ENCODE assay signal across 25 cellular contexts in the genomic region with DNA sequence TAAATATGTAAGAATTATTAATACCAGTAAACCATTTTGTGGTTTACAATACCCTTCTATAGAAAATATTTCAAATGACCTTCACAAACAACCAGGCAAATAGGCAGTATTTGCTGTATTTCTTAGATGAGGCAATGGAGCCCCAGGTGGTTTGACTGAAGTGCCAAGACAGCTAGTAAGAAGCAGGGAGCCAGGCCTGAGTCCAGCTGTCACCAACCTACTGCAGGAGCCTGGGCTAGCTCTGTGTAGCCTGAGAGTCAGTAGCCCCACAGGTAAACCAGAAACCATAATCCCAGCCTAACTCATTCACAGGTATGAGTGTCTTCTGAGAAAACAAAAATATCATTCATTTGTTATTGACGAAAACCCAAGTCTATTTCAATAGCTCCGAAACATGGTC.
"Had no signal": no experiment of that assay in that cellular context is flagged by ENCODE, and none has a peak within 500 bp of the region (broad histone marks: within the 10 kb centered on the region; RNA-seq: fewer than 3 reads in every experiment).

No MANE protein-coding gene starts in this region.

- H3K27ac ChIP-seq: left lung, lower lobe of right lung, pancreas, prostate gland, spleen, suprapubic skin, thoracic aorta, tibial artery, upper lobe of right lung had no signal

- H3K27me3 ChIP-seq: left lung, pancreas, spleen, suprapubic skin, tibial artery, upper lobe of right lung had no signal

- H3K4me1 ChIP-seq: pancreas, prostate gland, spleen, tibial artery, upper lobe of right lung had no signal

- H3K9me3 ChIP-seq: left lung, lower lobe of right lung, pancreas, prostate gland, suprapubic skin, thoracic aorta, tibial artery, upper lobe of right lung had no signal

- ATAC-seq: left colon; lower lobe of right lung; natural killer cell; pancreas; right cardiac atrium; sciatic nerve; stimulated activated effector memory CD8-positive, alpha-beta T cell treated with anti-CD3 and anti-CD28 coated beads, Interleukin-12 subunit alpha, Interleukin-12 subunit beta, amount 100 ng/mL, for 72 hours; upper lobe of right lung had no signal

- H3K36me3 ChIP-seq: left lung, lower lobe of right lung, pancreas, prostate gland, spleen, suprapubic skin, thoracic aorta, tibial artery, upper lobe of right lung had no signal

- H3K4me3 ChIP-seq: left lung, lower lobe of right lung, pancreas, prostate gland, skin epidermis, spleen, suprapubic skin, thoracic aorta, tibial artery, upper lobe of right lung had no signal

- DNase-seq: immature natural killer cell; kidney; left colon; left lung; lower lobe of right lung; mammary epithelial cell; mesendoderm; naive B cell; natural killer cell; nephron progenitor cell; pancreas; retina; spleen; stimulated activated CD4-positive, alpha-beta T cell treated with anti-CD3 and anti-CD28 coated beads, Interleukin-4, amount 100 ng/mL, for 24 hours; stimulated activated naive CD4-positive, alpha-beta T cell; tibial artery; trophoblast cell; upper lobe of right lung had no signal
